Comparison of ENCODE assay signal across 2 cellular contexts in the genomic region with DNA sequence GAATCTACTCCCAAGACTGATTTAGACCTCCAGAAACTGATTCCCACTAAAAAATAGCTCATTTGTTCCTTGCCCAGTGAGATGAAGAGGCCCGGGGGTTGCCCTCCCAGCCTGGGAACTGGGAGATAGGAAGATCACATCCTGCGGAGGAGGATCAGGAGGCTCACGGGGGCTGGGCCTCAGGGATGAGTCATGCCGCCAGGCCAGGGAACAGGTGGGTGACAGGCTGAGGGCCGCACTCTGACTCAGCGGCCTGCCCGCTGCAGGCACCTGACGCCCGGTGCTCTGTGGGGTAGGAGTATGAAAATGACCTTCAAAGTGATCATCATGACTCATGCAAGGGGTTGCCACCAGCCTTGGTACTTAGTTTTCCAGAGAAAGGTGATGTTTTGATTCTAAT.
TF ChIP-seq lines count a peak whose summit lies in the region.

No MANE protein-coding gene starts in this region.

TF ChIP-seq in HCT116, 20 proteins besides CTCF, POLR2A, EP300 and RAD21 (continued from another document):
- TF ChIP-seq, protein P1, sequence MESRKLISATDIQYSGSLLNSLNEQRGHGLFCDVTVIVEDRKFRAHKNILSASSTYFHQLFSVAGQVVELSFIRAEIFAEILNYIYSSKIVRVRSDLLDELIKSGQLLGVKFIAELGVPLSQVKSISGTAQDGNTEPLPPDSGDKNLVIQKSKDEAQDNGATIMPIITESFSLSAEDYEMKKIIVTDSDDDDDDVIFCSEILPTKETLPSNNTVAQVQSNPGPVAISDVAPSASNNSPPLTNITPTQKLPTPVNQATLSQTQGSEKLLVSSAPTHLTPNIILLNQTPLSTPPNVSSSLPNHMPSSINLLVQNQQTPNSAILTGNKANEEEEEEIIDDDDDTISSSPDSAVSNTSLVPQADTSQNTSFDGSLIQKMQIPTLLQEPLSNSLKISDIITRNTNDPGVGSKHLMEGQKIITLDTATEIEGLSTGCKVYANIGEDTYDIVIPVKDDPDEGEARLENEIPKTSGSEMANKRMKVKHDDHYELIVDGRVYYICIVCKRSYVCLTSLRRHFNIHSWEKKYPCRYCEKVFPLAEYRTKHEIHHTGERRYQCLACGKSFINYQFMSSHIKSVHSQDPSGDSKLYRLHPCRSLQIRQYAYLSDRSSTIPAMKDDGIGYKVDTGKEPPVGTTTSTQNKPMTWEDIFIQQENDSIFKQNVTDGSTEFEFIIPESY (IDR thresholded peaks at IDR 0.05; ENCODE audit: extremely low read depth, insufficient replicate concordance, low read length) = no peak
- TF ChIP-seq, protein P2, sequence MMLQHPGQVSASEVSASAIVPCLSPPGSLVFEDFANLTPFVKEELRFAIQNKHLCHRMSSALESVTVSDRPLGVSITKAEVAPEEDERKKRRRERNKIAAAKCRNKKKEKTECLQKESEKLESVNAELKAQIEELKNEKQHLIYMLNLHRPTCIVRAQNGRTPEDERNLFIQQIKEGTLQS (IDR thresholded peaks at IDR 0.05) = peak; percentile 51; the same call in 1 of the 2 replicates
- TF ChIP-seq, protein P3, sequence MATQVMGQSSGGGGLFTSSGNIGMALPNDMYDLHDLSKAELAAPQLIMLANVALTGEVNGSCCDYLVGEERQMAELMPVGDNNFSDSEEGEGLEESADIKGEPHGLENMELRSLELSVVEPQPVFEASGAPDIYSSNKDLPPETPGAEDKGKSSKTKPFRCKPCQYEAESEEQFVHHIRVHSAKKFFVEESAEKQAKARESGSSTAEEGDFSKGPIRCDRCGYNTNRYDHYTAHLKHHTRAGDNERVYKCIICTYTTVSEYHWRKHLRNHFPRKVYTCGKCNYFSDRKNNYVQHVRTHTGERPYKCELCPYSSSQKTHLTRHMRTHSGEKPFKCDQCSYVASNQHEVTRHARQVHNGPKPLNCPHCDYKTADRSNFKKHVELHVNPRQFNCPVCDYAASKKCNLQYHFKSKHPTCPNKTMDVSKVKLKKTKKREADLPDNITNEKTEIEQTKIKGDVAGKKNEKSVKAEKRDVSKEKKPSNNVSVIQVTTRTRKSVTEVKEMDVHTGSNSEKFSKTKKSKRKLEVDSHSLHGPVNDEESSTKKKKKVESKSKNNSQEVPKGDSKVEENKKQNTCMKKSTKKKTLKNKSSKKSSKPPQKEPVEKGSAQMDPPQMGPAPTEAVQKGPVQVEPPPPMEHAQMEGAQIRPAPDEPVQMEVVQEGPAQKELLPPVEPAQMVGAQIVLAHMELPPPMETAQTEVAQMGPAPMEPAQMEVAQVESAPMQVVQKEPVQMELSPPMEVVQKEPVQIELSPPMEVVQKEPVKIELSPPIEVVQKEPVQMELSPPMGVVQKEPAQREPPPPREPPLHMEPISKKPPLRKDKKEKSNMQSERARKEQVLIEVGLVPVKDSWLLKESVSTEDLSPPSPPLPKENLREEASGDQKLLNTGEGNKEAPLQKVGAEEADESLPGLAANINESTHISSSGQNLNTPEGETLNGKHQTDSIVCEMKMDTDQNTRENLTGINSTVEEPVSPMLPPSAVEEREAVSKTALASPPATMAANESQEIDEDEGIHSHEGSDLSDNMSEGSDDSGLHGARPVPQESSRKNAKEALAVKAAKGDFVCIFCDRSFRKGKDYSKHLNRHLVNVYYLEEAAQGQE (IDR thresholded peaks at IDR 0.05; ENCODE audit: low read depth) = no peak
- no peak for TF ChIP-seq YY1 (IDR thresholded peaks at IDR 0.05; ENCODE audit: extremely low read depth, insufficient replicate concordance, low read depth, low read length)
- 0 out of 2 replicates have a peak, but pooled peaks have one; percentile 19 for TF ChIP-seq CEBPB (IDR thresholded peaks at IDR 0.05; ENCODE audit: low read depth)
- TF ChIP-seq CBX3 (IDR thresholded peaks at IDR 0.05; ENCODE audit: low read depth) = peak; percentile 79
- TF ChIP-seq, protein P4, sequence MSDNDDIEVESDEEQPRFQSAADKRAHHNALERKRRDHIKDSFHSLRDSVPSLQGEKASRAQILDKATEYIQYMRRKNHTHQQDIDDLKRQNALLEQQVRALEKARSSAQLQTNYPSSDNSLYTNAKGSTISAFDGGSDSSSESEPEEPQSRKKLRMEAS (IDR thresholded peaks at IDR 0.05) = peak; percentile 61
- no peak for TF ChIP-seq ZFX (IDR thresholded peaks at IDR 0.05)
- TF ChIP-seq JUND (IDR thresholded peaks at IDR 0.05) = peak; percentile 94
- peak; percentile 82 for TF ChIP-seq EGR1 (IDR thresholded peaks at IDR 0.05; ENCODE audit: low read depth)
- 0 out of 2 replicates have a peak, but pooled peaks have one; percentile 59 for TF ChIP-seq SIN3A (IDR thresholded peaks at IDR 0.05; ENCODE audit: low read depth)
- peak; percentile 67 for TF ChIP-seq SP1 (IDR thresholded peaks at IDR 0.05; ENCODE audit: low read depth)
- TF ChIP-seq TCF7L2 (IDR thresholded peaks at IDR 0.05; ENCODE audit: borderline replicate concordance, extremely low read depth, insufficient read depth, insufficient read length) = peak; percentile 92
- no peak for TF ChIP-seq EZH2 (IDR thresholded peaks at IDR 0.05)
- TF ChIP-seq ZNF274 (IDR thresholded peaks at IDR 0.05; ENCODE audit: low read depth, low read length) = no peak
- peak; percentile 45; the same call in 1 of the 2 replicates for TF ChIP-seq SRF (IDR thresholded peaks at IDR 0.05; ENCODE audit: low read depth)
- no peak for TF ChIP-seq EZH2phosphoT487 (IDR thresholded peaks at IDR 0.05; ENCODE audit: borderline replicate concordance)
- no peak for TF ChIP-seq POLR2AphosphoS5 (IDR thresholded peaks at IDR 0.05; ENCODE audit: low read depth, low read length)
TF ChIP-seq in HCT116: peak in this region for 11.

TF ChIP-seq in H1, 55 proteins besides CTCF, POLR2A, EP300 and RAD21 (continued from another document and continues in another):
- TF ChIP-seq SAP30 (IDR thresholded peaks at IDR 0.05; ENCODE audit: insufficient read depth, insufficient replicate concordance, low read length) = no peak
- TF ChIP-seq, protein P5, sequence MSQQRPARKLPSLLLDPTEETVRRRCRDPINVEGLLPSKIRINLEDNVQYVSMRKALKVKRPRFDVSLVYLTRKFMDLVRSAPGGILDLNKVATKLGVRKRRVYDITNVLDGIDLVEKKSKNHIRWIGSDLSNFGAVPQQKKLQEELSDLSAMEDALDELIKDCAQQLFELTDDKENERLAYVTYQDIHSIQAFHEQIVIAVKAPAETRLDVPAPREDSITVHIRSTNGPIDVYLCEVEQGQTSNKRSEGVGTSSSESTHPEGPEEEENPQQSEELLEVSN (IDR thresholded peaks at IDR 0.05) = peak; percentile 24; the same call in 1 of the 2 replicates
- no peak for TF ChIP-seq CREB1 (IDR thresholded peaks at IDR 0.05)
- no peak for TF ChIP-seq RBBP5 (IDR thresholded peaks at IDR 0.05; ENCODE audit: borderline replicate concordance, low read depth, low read length)
- no peak for TF ChIP-seq YY1 (IDR thresholded peaks at IDR 0.05; ENCODE audit: low read depth, low read length)
- TF ChIP-seq, protein P6, sequence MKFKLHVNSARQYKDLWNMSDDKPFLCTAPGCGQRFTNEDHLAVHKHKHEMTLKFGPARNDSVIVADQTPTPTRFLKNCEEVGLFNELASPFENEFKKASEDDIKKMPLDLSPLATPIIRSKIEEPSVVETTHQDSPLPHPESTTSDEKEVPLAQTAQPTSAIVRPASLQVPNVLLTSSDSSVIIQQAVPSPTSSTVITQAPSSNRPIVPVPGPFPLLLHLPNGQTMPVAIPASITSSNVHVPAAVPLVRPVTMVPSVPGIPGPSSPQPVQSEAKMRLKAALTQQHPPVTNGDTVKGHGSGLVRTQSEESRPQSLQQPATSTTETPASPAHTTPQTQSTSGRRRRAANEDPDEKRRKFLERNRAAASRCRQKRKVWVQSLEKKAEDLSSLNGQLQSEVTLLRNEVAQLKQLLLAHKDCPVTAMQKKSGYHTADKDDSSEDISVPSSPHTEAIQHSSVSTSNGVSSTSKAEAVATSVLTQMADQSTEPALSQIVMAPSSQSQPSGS (IDR thresholded peaks at IDR 0.05; ENCODE audit: low read length) = no peak
- no peak for TF ChIP-seq GTF2F1 (IDR thresholded peaks at IDR 0.05; ENCODE audit: borderline replicate concordance, low read depth, low read length)
- peak; percentile 91 for TF ChIP-seq BACH1 (IDR thresholded peaks at IDR 0.05; ENCODE audit: low read length)
- peak; percentile 97 for TF ChIP-seq JUND (IDR thresholded peaks at IDR 0.05; ENCODE audit: low read length)
- TF ChIP-seq KDM5A (IDR thresholded peaks at IDR 0.05; ENCODE audit: low read length) = no peak
- TF ChIP-seq NRF1 (IDR thresholded peaks at IDR 0.05; ENCODE audit: low read depth, low read length) = no peak
- TF ChIP-seq CEBPB (IDR thresholded peaks at IDR 0.05; ENCODE audit: low read depth, low read length) = no peak
- TF ChIP-seq, protein P4 (IDR thresholded peaks at IDR 0.05) = peak; percentile 64
- no peak for TF ChIP-seq BCL11A (IDR thresholded peaks at IDR 0.05; ENCODE audit: low read depth in 2 of 2, low read length in 2 of 2)
- no peak for TF ChIP-seq SP4 (IDR thresholded peaks at IDR 0.05; ENCODE audit: low read length)
- TF ChIP-seq CHD1 (IDR thresholded peaks at IDR 0.05; ENCODE audit: low read depth, low read length) = no peak
- no peak for TF ChIP-seq CHD2 (IDR thresholded peaks at IDR 0.05; ENCODE audit: low read length)
- no peak for TF ChIP-seq KDM1A (IDR thresholded peaks at IDR 0.05; ENCODE audit: borderline replicate concordance, low read length)
- TF ChIP-seq HDAC2 (IDR thresholded peaks at IDR 0.05; ENCODE audit: borderline replicate concordance in 1 of 2, low read depth in 2 of 2, low read length in 2 of 2) = no peak
- no peak for TF ChIP-seq HDAC6 (IDR thresholded peaks at IDR 0.05; ENCODE audit: low read depth, low read length)
- TF ChIP-seq POLR2AphosphoS5 (IDR thresholded peaks at IDR 0.05; ENCODE audit: low read depth, low read length) = no peak
- TF ChIP-seq RFX5 (IDR thresholded peaks at IDR 0.05; ENCODE audit: borderline replicate concordance, low read depth, low read length) = no peak
- no peak for TF ChIP-seq EZH2 (IDR thresholded peaks at IDR 0.05; ENCODE audit: low read depth, low read length, severe bottlenecking)
- no peak for TF ChIP-seq ZNF274 (IDR thresholded peaks at IDR 0.05; ENCODE audit: borderline replicate concordance, extremely low read depth, low read length)
- TF ChIP-seq, protein P7, sequence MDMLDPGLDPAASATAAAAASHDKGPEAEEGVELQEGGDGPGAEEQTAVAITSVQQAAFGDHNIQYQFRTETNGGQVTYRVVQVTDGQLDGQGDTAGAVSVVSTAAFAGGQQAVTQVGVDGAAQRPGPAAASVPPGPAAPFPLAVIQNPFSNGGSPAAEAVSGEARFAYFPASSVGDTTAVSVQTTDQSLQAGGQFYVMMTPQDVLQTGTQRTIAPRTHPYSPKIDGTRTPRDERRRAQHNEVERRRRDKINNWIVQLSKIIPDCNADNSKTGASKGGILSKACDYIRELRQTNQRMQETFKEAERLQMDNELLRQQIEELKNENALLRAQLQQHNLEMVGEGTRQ (IDR thresholded peaks at IDR 0.05; ENCODE audit: low read length) = no peak
- TF ChIP-seq MAFK (IDR thresholded peaks at IDR 0.05; ENCODE audit: low read depth, low read length) = peak; percentile 72; the same call in 1 of the 2 replicates
- no peak for TF ChIP-seq ASH2L (IDR thresholded peaks at IDR 0.05; ENCODE audit: low read length)
- TF ChIP-seq TBP (IDR thresholded peaks at IDR 0.05; ENCODE audit: low read depth, low read length) = no peak
- no peak for TF ChIP-seq EGR1 (IDR thresholded peaks at IDR 0.05; ENCODE audit: borderline replicate concordance, low read depth, low read length)
- TF ChIP-seq BRCA1 (IDR thresholded peaks at IDR 0.05; ENCODE audit: low read depth, low read length) = no peak
- no peak for TF ChIP-seq SIRT6 (IDR thresholded peaks at IDR 0.05; ENCODE audit: low read length)
- no peak for TF ChIP-seq POU5F1 (IDR thresholded peaks at IDR 0.05; ENCODE audit: low read depth, low read length)
- no peak for TF ChIP-seq RXRA (IDR thresholded peaks at IDR 0.05; ENCODE audit: insufficient read depth, low read depth, low read length)
- TF ChIP-seq TEAD4 (IDR thresholded peaks at IDR 0.05; ENCODE audit: low read depth, low read length) = no peak
- no peak for TF ChIP-seq KDM4A (IDR thresholded peaks at IDR 0.05; ENCODE audit: low read depth, low read length, severe bottlenecking)
- no peak for TF ChIP-seq FOSL1 (IDR thresholded peaks at IDR 0.05; ENCODE audit: insufficient read depth, low read depth, low read length)
- no peak for TF ChIP-seq SP1 (IDR thresholded peaks at IDR 0.05; ENCODE audit: low read depth, low read length)
- TF ChIP-seq SIX5 (IDR thresholded peaks at IDR 0.05; ENCODE audit: low read depth, low read length) = no peak
- no peak for TF ChIP-seq CBX8 (IDR thresholded peaks at IDR 0.05; ENCODE audit: borderline replicate concordance, low read depth, low read length)
- TF ChIP-seq JUN (IDR thresholded peaks at IDR 0.05; ENCODE audit: low read depth, low read length) = peak; percentile 58; the same call in 1 of the 2 replicates
- 0 out of 2 replicates have a peak, but pooled peaks have one; percentile 53 for TF ChIP-seq TCF12 (IDR thresholded peaks at IDR 0.05; ENCODE audit: low read depth, low read length)
- no peak for TF ChIP-seq SP2 (IDR thresholded peaks at IDR 0.05; ENCODE audit: low read length)
- no peak for TF ChIP-seq RNF2 (IDR thresholded peaks at IDR 0.05; ENCODE audit: borderline replicate concordance, low read depth, low read length, missing control alignments, poor library complexity, severe bottlenecking)
- TF ChIP-seq NANOG (IDR thresholded peaks at IDR 0.05; ENCODE audit: insufficient read depth, low read depth, low read length, poor library complexity, severe bottlenecking) = no peak
- TF ChIP-seq TAF1 (IDR thresholded peaks at IDR 0.05; ENCODE audit: low read depth, low read length) = no peak
